ENCODE assay signal across 8 cellular contexts in genomic region chrX:154019061-154019621, GRCh38. TPM values are rescaled to one million over a fixed set of nuclear protein-coding genes. Genes with fewer than 3 reads are reported as not detected.
DNase-seq lines count a peak whose midpoint lies in the region; ATAC-seq, FAIRE-seq and TF ChIP-seq lines count a peak whose summit lies in the region.

No MANE protein-coding gene starts in this region.

- H3K18ac ChIP-seq in IMR-90 (ENCODE audit: low read depth, low read length), result peak overlapping the region; percentile 60; the same call in 1 of the 2 replicates

- peak overlapping the region; percentile 71; the same call in 1 of the 2 replicates for H3K23ac ChIP-seq in IMR-90 (ENCODE audit: low read depth, low read length)

- in situ Hi-C loops in IMR-90 (cut with MboI; ENCODE audit: low sequenced_read_pairs), result no loop called here
- in situ Hi-C loops in K562 (cut with MboI), result no loop called here
- in situ Hi-C loops in transverse colon (cut with MboI; ENCODE audit: low pct_ligation_motif_present in 1 of 4, low pct_unique_long_range_greater_than_20kb in 1 of 4, low sequenced_read_pairs in 3 of 4), result no loop called here

- H2AFZ ChIP-seq in IMR-90 (replicated peaks; ENCODE audit: low read length, poor library complexity) (peak overlapping the region; percentile 82), K562 (ENCODE audit: low read depth, low read length) (no peak overlapping the region)

- dilution Hi-C loops in IMR-90 (cut with HindIII; ENCODE audit: low sequenced_read_pairs, unreplicated experiment), result no loop called here

- H3K9ac ChIP-seq in IMR-90 (ENCODE audit: low read depth, low read length), result peak overlapping the region; percentile 91
- peak overlapping the region; percentile 93 to 99 for H3K9ac ChIP-seq in K562 (ENCODE audit: insufficient read depth in 1 of 2, low read depth in 2 of 2, low read length in 2 of 2)

- DNase-seq in NCI-H82 (lab: John Stamatoyannopoulos, UW) (peak; percentile 28), NCI-H82 treated with DMSO at 0.1 percent for 48 hours (lab: John Stamatoyannopoulos, UW; ENCODE audit: unreplicated experiment) (no peak), IMR-90 (no peak), K562 (ENCODE audit: extremely low read depth in 1 of 4, low spot score in 3 of 4) (peak; percentile 19 to 56 (median 42)), lower lobe of right lung (no peak), transverse colon (peak; percentile 21)

- no peak for TF ChIP-seq POLR2A in IMR-90 (IDR thresholded peaks at IDR 0.05; ENCODE audit: low read depth, low read length)
- no peak for TF ChIP-seq POLR2A in K562 (conservative IDR thresholded peaks at IDR 0.05)
- TF ChIP-seq POLR2A in transverse colon (IDR thresholded peaks at IDR 0.05), result no peak

- H3K4ac ChIP-seq in IMR-90 (ENCODE audit: low read depth, low read length), result peak overlapping the region; percentile 78

- H3K56ac ChIP-seq in IMR-90 (ENCODE audit: extremely low read depth, insufficient read depth, low read length), result 0 out of 2 replicates have a peak overlapping the region, but pooled peaks have one; percentile 3

- peak overlapping the region; percentile 74 for H2BK5ac ChIP-seq in IMR-90 (ENCODE audit: low read depth, low read length, poor library complexity, severe bottlenecking)

- TF ChIP-seq RAD21 in IMR-90 (IDR thresholded peaks at IDR 0.05; ENCODE audit: low read length) (no peak), K562 (CRISPR knock-in tag; conservative IDR thresholded peaks at IDR 0.05 in 1 of 2, IDR thresholded peaks at IDR 0.05 in 1 of 2) (no peak)

- H3K4me2 ChIP-seq in IMR-90 (ENCODE audit: low read depth, low read length), result peak overlapping the region; percentile 96
- peak overlapping the region; percentile 92 for H3K4me2 ChIP-seq in K562 (ENCODE audit: insufficient read depth, low read length)

- H2BK20ac ChIP-seq in IMR-90 (ENCODE audit: low read depth, low read length), result no peak overlapping the region

- H3K9me3 ChIP-seq in IMR-90 (ENCODE audit: control insufficient read depth, insufficient read depth, low read length) (no peaks in the 10 kb centered on the region), K562 (replicated peaks; ENCODE audit: control insufficient read depth, insufficient read depth, low read depth, low read length) (no peaks in the 10 kb centered on the region), lower lobe of right lung (no peaks in the 10 kb centered on the region), transverse colon (no peaks in the 10 kb centered on the region)

- ATAC-seq in IMR-90 (ENCODE audit: low read depth) (peak; percentile 7; the same call in 1 of the 2 replicates), K562 (peak; percentile 12), lower lobe of right lung (peak in 1 of 2 donors; percentile 12), HG03520 (IDR thresholded peaks at IDR 0.05; ENCODE audit: unreplicated experiment) (no peak), HG02938 (IDR thresholded peaks at IDR 0.05; ENCODE audit: unreplicated experiment) (no peak)

- H4K8ac ChIP-seq in IMR-90 (ENCODE audit: low read depth in 2 of 2, low read length in 2 of 2), result peak overlapping the region; percentile 80 to 86

- no peak for TF ChIP-seq EP300 in K562 (IDR thresholded peaks at IDR 0.05; ENCODE audit: low read length)
- TF ChIP-seq EP300 in transverse colon (IDR thresholded peaks at IDR 0.05; ENCODE audit: low read depth), result no peak

- POLR2A ChIA-PET in IMR-90 (lab: Charles Lee; ENCODE audit: unreplicated experiment) (no interaction called here), K562 (lab: Yijun Ruan, JAX) (interaction anchor here (0.6 to 2.1 kb wide), 8 partner anchors 8 to 74 kb away, joined by 3 to 11 read pairs (median 4); partner anchors contain the start of gene HCFC1)

- H4K5ac ChIP-seq in IMR-90 (ENCODE audit: low read depth, low read length), result peak overlapping the region; percentile 80

- H2AK9ac ChIP-seq in IMR-90 (replicated peaks; ENCODE audit: low read depth, low read length, poor library complexity), result peak overlapping the region; percentile 97

- no peak for FAIRE-seq in K562 (lab: Jason Lieb, UNC)

- WGBS in IMR-90 (ENCODE audit: extremely low coverage in 2 of 2, insufficient read length in 1 of 2), 2 experiments, result 32% methylated on average over 36 of the region's 45 CpGs; no CpG with 5 or more reads in 1 of the 2 experiments
- no CpG with 5 or more reads among the region's 45 CpGs for WGBS in K562 (ENCODE audit: insufficient coverage, low coverage, missing lambda C conversion rate)
- 58% methylated on average over 23 of the region's 45 CpGs; no CpG with 5 or more reads in 1 of the 2 donors for WGBS in transverse colon (ENCODE audit: low coverage in 1 of 2), 2 donors

- H4K20me1 ChIP-seq in IMR-90 (ENCODE audit: insufficient read depth, low read length), result no peaks in the 10 kb centered on the region
- H4K20me1 ChIP-seq in K562 (replicated peaks; ENCODE audit: control insufficient read depth, insufficient read depth, low read length), result no peaks in the 10 kb centered on the region; the same call in 1 of the 2 replicates

- peak overlapping the region; percentile 31; the same call in 1 of the 2 replicates for H2BK120ac ChIP-seq in IMR-90 (ENCODE audit: low read depth, low read length)

- H3K4me1 ChIP-seq in IMR-90 (ENCODE audit: control insufficient read depth, insufficient read depth, low read length), result peaks cover 24% of the 10 kb centered on the region
- H3K4me1 ChIP-seq in K562 (replicated peaks in 1 of 2; ENCODE audit: control insufficient read depth in 2 of 2, insufficient read depth in 2 of 2, low read length in 2 of 2), result peaks cover 21 to 80% of the 10 kb centered on the region in 2 experiments
- H3K4me1 ChIP-seq in lower lobe of right lung, result peaks cover 17% of the 10 kb centered on the region
- H3K4me1 ChIP-seq in transverse colon, result peaks cover 0 to 24% (median 7%) of the 10 kb centered on the region in 4 donors

- H3K79me2 ChIP-seq in K562 (ENCODE audit: control insufficient read depth, insufficient read depth, low read length), result peaks cover 59% of the 10 kb centered on the region

- H4K91ac ChIP-seq in IMR-90 (ENCODE audit: insufficient read depth, low read depth, low read length), result peak overlapping the region; percentile 66

- H3K14ac ChIP-seq in IMR-90 (replicated peaks; ENCODE audit: low read depth, low read length), result peak overlapping the region; percentile 83

- H3K4me3 ChIP-seq in IMR-90 (ENCODE audit: insufficient read depth, low read depth, low read length), result peak overlapping the region; percentile 59
- H3K4me3 ChIP-seq in K562, result peak overlapping the region; percentile 81
- H3K4me3 ChIP-seq in lower lobe of right lung, result peak overlapping the region; percentile 61
- H3K4me3 ChIP-seq in transverse colon, result peak overlapping the region; percentile 43 to 67 (median 59)

- CTCF ChIA-PET in IMR-90 (lab: Yijun Ruan, JAX) (no interaction called here), K562 (lab: Yijun Ruan, JAX; ENCODE audit: low intra/inter-chr PET ratio) (interaction anchor here (0.6 to 0.7 kb wide), 2 partner anchors 44 to 284 kb away, joined by 3 to 5 read pairs; no protein-coding TSS in a partner anchor)

- peaks cover 0 to 20% of the 10 kb centered on the region in 2 experiments; a peak in 2 of 4 replicates for H3K79me1 ChIP-seq in IMR-90 (ENCODE audit: low read depth in 1 of 2, low read length in 2 of 2)

- BruUV-seq in IMR-90 (replicated peaks; lab: Mats Ljungman, UMichigan) (TSS peak; percentile 30), K562 (replicated peaks; lab: Mats Ljungman, UMichigan) (no TSS peak)

- intact Hi-C loops in IMR-90 (cut with micrococcal nuclease) (loop anchor here (1.0 kb wide), 1 partner anchor 21 kb away; no protein-coding TSS in a partner anchor), K562 (cut with micrococcal nuclease) (no loop called here), lower lobe of right lung (cut with DNase I) (no loop called here), transverse colon (cut with DNase I; ENCODE audit: low total_unique reads) (no loop called here)

- H2BK15ac ChIP-seq in IMR-90 (ENCODE audit: low read depth, low read length), result no peak overlapping the region

- H3K27ac ChIP-seq in IMR-90 (ENCODE audit: insufficient read depth, low read length) (peak overlapping the region; percentile 90), K562 (ENCODE audit: extremely low read depth, low read depth, low read length) (peak overlapping the region; percentile 93), lower lobe of right lung (peak overlapping the region; percentile 84), transverse colon (peak overlapping the region; percentile 87 to 96 (median 94))

- H2AK5ac ChIP-seq in IMR-90 (ENCODE audit: low read depth, low read length), result peak overlapping the region; percentile 89

- no peaks in the 10 kb centered on the region for H3K27me3 ChIP-seq in IMR-90 (ENCODE audit: control insufficient read depth, insufficient read depth, low read length)
- H3K27me3 ChIP-seq in K562 (ENCODE audit: control insufficient read depth in 2 of 2, insufficient read depth in 2 of 2, low read length in 2 of 2), result no peaks in the 10 kb centered on the region
- no peaks in the 10 kb centered on the region for H3K27me3 ChIP-seq in lower lobe of right lung (ENCODE audit: low read depth)
- no peaks in the 10 kb centered on the region for H3K27me3 ChIP-seq in transverse colon

- H3K36me3 ChIP-seq in IMR-90 (ENCODE audit: control insufficient read depth, insufficient read depth, low read length), result peaks cover 18% of the 10 kb centered on the region; the same call in 1 of the 2 replicates
- H3K36me3 ChIP-seq in K562 (ENCODE audit: control insufficient read depth, insufficient read depth, low read length), result peaks cover 51% of the 10 kb centered on the region
- H3K36me3 ChIP-seq in lower lobe of right lung, result peaks cover 27% of the 10 kb centered on the region
- no peaks in the 10 kb centered on the region for H3K36me3 ChIP-seq in transverse colon

- H3K9me1 ChIP-seq in IMR-90 (ENCODE audit: insufficient read depth, low read length), result no peaks in the 10 kb centered on the region
- H3K9me1 ChIP-seq in K562 (ENCODE audit: control insufficient read depth, insufficient read depth, low read length), result no peaks in the 10 kb centered on the region

- no peak for TF ChIP-seq CTCF in IMR-90 (conservative IDR thresholded peaks at IDR 0.05; ENCODE audit: low read depth, low read length)
- no peak for TF ChIP-seq CTCF in K562 (IDR thresholded peaks at IDR 0.05 in 2 of 3, conservative IDR thresholded peaks at IDR 0.05 in 1 of 3; ENCODE audit: insufficient read depth in 2 of 3, low read depth in 1 of 3, low read length in 3 of 3)
- TF ChIP-seq CTCF in lower lobe of right lung (IDR thresholded peaks at IDR 0.05), result no peak
- TF ChIP-seq CTCF in transverse colon (IDR thresholded peaks at IDR 0.05), result no peak

RNA-seq across cellular contexts. Expression of gene IRAK1, which starts 0.6 kb away (rescaled TPM):
- total RNA-seq in IMR-90 (2012; rRNA removed) (31.9 and 33.3 TPM in 2 replicates), K562 (2014; rRNA removed) (220 and 274 TPM in 2 replicates), K562 (2014; rRNA removed; fragmentation: Illumina TruSeq; extraction: Trizol) (52.2 and 68.1 TPM in 2 replicates), K562 (2015; rRNA removed; fragmentation: Illumina TruSeq; extraction: Trizol) (138 and 144 TPM in 2 replicates), K562 (2021) (260 and 261 TPM in 2 replicates), lower lobe of right lung (73.1 TPM), transverse colon (100 to 1,000 TPM in 2 of 4 donors, 10 to 100 TPM in 2; 64.1 to 155 (median 107) TPM)
- polyA plus RNA-seq in IMR-90 (2012; rRNA removed) (50.2 and 61.9 TPM in 2 replicates), K562 (2011; rRNA removed) (91.6 and 104 TPM in 2 replicates), K562 (2014; fragmentation: Illumina TruSeq; extraction: Trizol) (78.9 and 128 TPM in 2 replicates), K562 (2014; fragmentation: Nextera tagmentation; extraction: Ambion mirVana) (10 to 100 TPM; 11.6 to 16.1 TPM), K562 (2014; rRNA removed) (177 and 184 TPM in 2 replicates)
- polyA plus RNA-seq in IMR-90 (2012; cell fraction: cytosol; rRNA removed), result 39.9 and 45.4 TPM in 2 replicates
- polyA plus RNA-seq in IMR-90 (2012; cell fraction: nucleus; rRNA removed; ENCODE audit: low replicate concordance), result 55.8 and 105 TPM in 2 replicates
- 92.6 and 283 TPM in 2 replicates for total RNA-seq in K562 (2011; cell fraction: chromatin; rRNA removed; ENCODE audit: low replicate concordance)
- total RNA-seq in K562 (2011; cell fraction: nucleolus; rRNA removed), result 241 and 247 TPM in 2 replicates
- total RNA-seq in K562 (2011; cell fraction: nucleoplasm; rRNA removed), result 125 and 132 TPM in 2 replicates
- polyA plus RNA-seq in K562 (2011; cell fraction: cytosol; rRNA removed), result 93.8 and 232 TPM in 2 replicates
- 88.5 and 119 TPM in 2 replicates for polyA plus RNA-seq in K562 (2011; cell fraction: nucleus; rRNA removed)
- polyA plus RNA-seq in K562 (2012), result 223 and 331 TPM in 2 replicates
- 49.2 and 97.3 TPM in 2 replicates for polyA minus RNA-seq in K562 (2011; rRNA and poly(A)+ RNA removed)
- polyA minus RNA-seq in K562 (2011; cell fraction: cytosol; rRNA and poly(A)+ RNA removed), result 145 and 167 TPM in 2 replicates
- polyA minus RNA-seq in K562 (2011; cell fraction: nucleus; rRNA and poly(A)+ RNA removed), result 49.9 and 54.3 TPM in 2 replicates

RNA-seq across cellular contexts. Expression of gene TMEM187, which starts 46.6 kb away (rescaled TPM):
- total RNA-seq in IMR-90 (2012; rRNA removed) (2.8 and 3.4 TPM in 2 replicates), K562 (2014; rRNA removed) (3.3 and 5.1 TPM in 2 replicates), K562 (2014; rRNA removed; fragmentation: Illumina TruSeq; extraction: Trizol) (0.93 and 1.2 TPM in 2 replicates), K562 (2015; rRNA removed; fragmentation: Illumina TruSeq; extraction: Trizol) (1.1 and 1.6 TPM in 2 replicates), K562 (2021) (6.4 and 8.5 TPM in 2 replicates), lower lobe of right lung (7.6 TPM), transverse colon (10 to 100 TPM in 1 of 4 donors, 1 to 10 TPM in 3; 1.6 to 11.2 (median 5.5) TPM)
- polyA plus RNA-seq in IMR-90 (2012; rRNA removed) (6.2 and 6.3 TPM in 2 replicates), K562 (2011; rRNA removed) (5.6 and 8.1 TPM in 2 replicates), K562 (2014; fragmentation: Illumina TruSeq; extraction: Trizol) (1.2 and 2.0 TPM in 2 replicates), K562 (2014; fragmentation: Nextera tagmentation; extraction: Ambion mirVana) (1 to 10 TPM in 1 of 2 experiments, under 1 TPM in 1; 0.13 to 1.1 TPM), K562 (2014; rRNA removed) (4.0 TPM in 2 replicates)
- polyA plus RNA-seq in IMR-90 (2012; cell fraction: cytosol; rRNA removed), result 4.8 and 12.1 TPM in 2 replicates
- 3.3 and 9.5 TPM in 2 replicates for polyA plus RNA-seq in IMR-90 (2012; cell fraction: nucleus; rRNA removed; ENCODE audit: low replicate concordance)
- 4.7 and 15.6 TPM in 2 replicates for total RNA-seq in K562 (2011; cell fraction: chromatin; rRNA removed; ENCODE audit: low replicate concordance)
- 17.4 and 21.8 TPM in 2 replicates for total RNA-seq in K562 (2011; cell fraction: nucleolus; rRNA removed)
- 9.3 and 9.5 TPM in 2 replicates for total RNA-seq in K562 (2011; cell fraction: nucleoplasm; rRNA removed)
- 12.5 and 24.6 TPM in 2 replicates for polyA plus RNA-seq in K562 (2011; cell fraction: cytosol; rRNA removed)
- polyA plus RNA-seq in K562 (2011; cell fraction: nucleus; rRNA removed), result 6.3 and 6.4 TPM in 2 replicates
- polyA plus RNA-seq in K562 (2012), result 3.9 and 12.2 TPM in 2 replicates
- 3.7 and 4.9 TPM in 2 replicates for polyA minus RNA-seq in K562 (2011; rRNA and poly(A)+ RNA removed)
- 5.6 and 6.4 TPM in 2 replicates for polyA minus RNA-seq in K562 (2011; cell fraction: cytosol; rRNA and poly(A)+ RNA removed)
- 1.3 and 1.8 TPM in 2 replicates for polyA minus RNA-seq in K562 (2011; cell fraction: nucleus; rRNA and poly(A)+ RNA removed)

RNA-seq across cellular contexts. Expression of gene HCFC1, which starts 47.5 kb away (rescaled TPM):
- total RNA-seq in IMR-90 (2012; rRNA removed), result 3.2 and 4.4 TPM in 2 replicates
- 17.6 and 19.0 TPM in 2 replicates for polyA plus RNA-seq in IMR-90 (2012; rRNA removed)
- polyA plus RNA-seq in IMR-90 (2012; cell fraction: cytosol; rRNA removed), result 12.9 and 16.8 TPM in 2 replicates
- polyA plus RNA-seq in IMR-90 (2012; cell fraction: nucleus; rRNA removed; ENCODE audit: low replicate concordance), result 21.4 and 46.2 TPM in 2 replicates
- total RNA-seq in K562 (2011; cell fraction: chromatin; rRNA removed; ENCODE audit: low replicate concordance), result 39.3 and 72.5 TPM in 2 replicates
- total RNA-seq in K562 (2011; cell fraction: nucleolus; rRNA removed), result 41.0 and 46.2 TPM in 2 replicates
- 38.1 and 43.2 TPM in 2 replicates for total RNA-seq in K562 (2011; cell fraction: nucleoplasm; rRNA removed)
- total RNA-seq in K562 (2014; rRNA removed), result 39.2 and 59.3 TPM in 2 replicates
- total RNA-seq in K562 (2014; rRNA removed; fragmentation: Illumina TruSeq; extraction: Trizol), result 9.1 and 10.3 TPM in 2 replicates
- total RNA-seq in K562 (2015; rRNA removed; fragmentation: Illumina TruSeq; extraction: Trizol), result 17.1 and 23.4 TPM in 2 replicates
- total RNA-seq in K562 (2021), result 121 and 133 TPM in 2 replicates
- polyA plus RNA-seq in K562 (2011; rRNA removed), result 5.9 and 8.7 TPM in 2 replicates
- polyA plus RNA-seq in K562 (2011; cell fraction: cytosol; rRNA removed), result 11.3 and 17.7 TPM in 2 replicates
- polyA plus RNA-seq in K562 (2011; cell fraction: nucleus; rRNA removed), result 39.1 and 51.6 TPM in 2 replicates
- polyA plus RNA-seq in K562 (2012), result 37.4 and 57.1 TPM in 2 replicates
- 45.3 and 68.0 TPM in 2 replicates for polyA plus RNA-seq in K562 (2014; fragmentation: Illumina TruSeq; extraction: Trizol)
- 10 to 100 TPM in 1 of 2 experiments, 1 to 10 TPM in 1; 2.8 to 10.5 TPM for polyA plus RNA-seq in K562 (2014; fragmentation: Nextera tagmentation; extraction: Ambion mirVana)
- polyA plus RNA-seq in K562 (2014; rRNA removed), result 44.8 and 45.2 TPM in 2 replicates
- 4.5 and 6.6 TPM in 2 replicates for polyA minus RNA-seq in K562 (2011; rRNA and poly(A)+ RNA removed)
- 55.8 and 74.4 TPM in 2 replicates for polyA minus RNA-seq in K562 (2011; cell fraction: cytosol; rRNA and poly(A)+ RNA removed)
- polyA minus RNA-seq in K562 (2011; cell fraction: nucleus; rRNA and poly(A)+ RNA removed), result 14.8 and 15.6 TPM in 2 replicates
- total RNA-seq in lower lobe of right lung, result 48.4 TPM
- total RNA-seq in transverse colon, result 10 to 100 TPM; 34.0 to 68.5 (median 49.8) TPM

Comparison
In these comparisons a context has a peak if more than half of its experiments do, and no peak if none do; other contexts are left out.
1. DNase-seq: peak in NCI-H82 (single experiment), K562 (4 of 4) and transverse colon (single experiment); none in NCI-H82 treated with DMSO at 0.1 percent for 48 hours (single experiment), IMR-90 (single experiment) and lower lobe of right lung (single experiment).
2. ATAC-seq: peak in IMR-90 (single experiment) and K562 (single experiment); none in HG03520 (single experiment) and HG02938 (single experiment).
3. Peak in every context shown above with its lines, with median percentiles within 50 percentile points of each other: H3K27ac ChIP-seq and H3K4me3 ChIP-seq.